Comparison of ENCODE assay signal across 9 cellular contexts in the genomic region with DNA sequence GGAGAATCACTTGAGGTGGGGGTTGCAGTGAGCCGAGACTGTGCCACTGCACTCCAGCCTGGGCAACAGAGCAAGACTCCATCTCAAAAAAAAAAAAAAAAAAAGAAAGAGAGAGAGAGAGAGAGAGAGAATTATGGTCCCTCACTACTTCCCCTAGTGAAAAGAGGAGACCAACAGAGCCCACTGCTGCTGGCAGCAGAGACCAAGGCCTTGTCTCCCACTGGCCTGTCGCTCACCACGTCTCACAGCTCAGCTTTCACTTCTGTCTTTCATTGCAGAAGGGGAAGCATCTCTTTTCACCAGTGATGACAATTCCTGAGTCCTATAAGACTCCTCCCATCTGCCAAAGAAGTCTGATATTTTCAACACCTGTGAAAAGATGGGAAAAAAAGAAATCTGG.
DNase-seq lines count a peak whose midpoint lies in the region; ATAC-seq and TF ChIP-seq lines count a peak whose summit lies in the region.
"Had no signal": no experiment of that assay in that cellular context is flagged by ENCODE, and none has a peak within 500 bp of the region (broad histone marks: within the 10 kb centered on the region; RNA-seq: fewer than 3 reads in every experiment).

No MANE protein-coding gene starts in this region.

- CTCF ChIA-PET in GM10248 (lab: Yijun Ruan, JAX), result interaction anchor here (0.7 to 6.2 kb wide), 3 partner anchors 9 to 485 kb away, joined by 3 to 56 read pairs (median 3); no protein-coding TSS in a partner anchor

- DNase-seq in GM10248 (ENCODE audit: extremely low spot score), result peak; percentile 64
- peak; percentile 92 for DNase-seq in SIG-M5 treated with dmso at 0.1 percent for 504 hours (lab: John Stamatoyannopoulos, UW; ENCODE audit: unreplicated experiment)
- no peak for DNase-seq in superior temporal gyrus (ENCODE audit: extremely low spot score)
- DNase-seq in hippocampal formation (lab: John Stamatoyannopoulos, UW), result no peak
- no peak for DNase-seq in stimulated activated CD4-positive, alpha-beta T cell treated with anti-CD3 and anti-CD28 coated beads, Interleukin-12 subunit alpha, Interleukin-12 subunit beta, amount 100 ng/mL, for 4 hours
- DNase-seq: uterus had no signal

- ATAC-seq in GM19467 (IDR thresholded peaks at IDR 0.05; ENCODE audit: unreplicated experiment) (peak; percentile 68), HG03097 (IDR thresholded peaks at IDR 0.05; ENCODE audit: low FRiP score, unreplicated experiment) (peak; percentile 61), GM18873 (IDR thresholded peaks at IDR 0.05; ENCODE audit: low FRiP score, unreplicated experiment) (no peak)

- POLR2A ChIA-PET in GM10248 (lab: Yijun Ruan, JAX), result no interaction called here

- TF ChIP-seq CTCF in GM10248 (IDR thresholded peaks at IDR 0.05; ENCODE audit: control extremely low read depth, extremely low read depth, low read depth, missing control alignments), result no peak

Comparison
In these comparisons a context has a peak if more than half of its experiments do, and no peak if none do; other contexts are left out.
1. DNase-seq: peak in GM10248 (single experiment) and SIG-M5 treated with dmso at 0.1 percent for 504 hours (single experiment); none in superior temporal gyrus (single experiment), hippocampal formation (0 of 2) and stimulated activated CD4-positive, alpha-beta T cell treated with anti-CD3 and anti-CD28 coated beads, Interleukin-12 subunit alpha, Interleukin-12 subunit beta, amount 100 ng/mL, for 4 hours (single experiment).